25 cellular contexts compared by ENCODE assay signal in the genomic region with DNA sequence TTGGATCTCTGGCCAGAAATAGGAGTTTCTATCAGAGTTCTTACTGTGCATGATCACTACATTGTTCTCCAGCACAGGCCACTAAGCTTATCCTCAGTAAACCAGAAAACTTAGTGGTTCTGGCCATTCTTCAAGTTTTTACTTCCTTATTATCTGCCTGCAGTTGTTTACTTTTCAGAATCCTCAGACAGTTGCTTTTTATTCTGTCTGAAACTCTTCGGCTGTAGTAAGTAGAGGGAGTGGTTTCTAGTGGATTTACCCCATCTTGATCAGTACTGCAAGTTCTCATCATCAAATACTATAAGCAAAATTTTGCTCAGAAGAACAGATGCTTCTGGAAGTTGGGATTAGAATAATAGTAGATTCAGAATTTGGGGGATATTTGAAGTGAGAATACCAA.
DNase-seq lines count a peak whose midpoint lies in the region; ATAC-seq and TF ChIP-seq lines count a peak whose summit lies in the region.
"Had no signal": no experiment of that assay in that cellular context is flagged by ENCODE, and none has a peak within 500 bp of the region (broad histone marks: within the 10 kb centered on the region; RNA-seq: fewer than 3 reads in every experiment).

No MANE protein-coding gene starts in this region.

- no peaks in the 10 kb centered on the region for H3K27me3 ChIP-seq in SJSA1 (replicated peaks)
- H3K27me3 ChIP-seq: left lung, neutrophil, sigmoid colon, thyroid gland had no signal

- peak overlapping the region; percentile 93 for H3K27ac ChIP-seq in SJSA1
- H3K27ac ChIP-seq: left lung, neutrophil, PC-9, sigmoid colon, thyroid gland had no signal

- H3K36me3 ChIP-seq in SJSA1: no peaks in the 10 kb centered on the region
- no peaks in the 10 kb centered on the region for H3K36me3 ChIP-seq in mucosa of descending colon (ENCODE audit: low read depth)
- H3K36me3 ChIP-seq: HAP-1, left lung, neutrophil, sigmoid colon, thyroid gland had no signal

- no peak overlapping the region for H3K4me3 ChIP-seq in SJSA1
- H3K4me3 ChIP-seq in mucosa of descending colon: no peak overlapping the region
- H3K4me3 ChIP-seq: GM12878, HAP-1, left lung, PC-9, sigmoid colon, thyroid gland had no signal

- H3K9me3 ChIP-seq in SJSA1 (replicated peaks) (no peaks in the 10 kb centered on the region), mucosa of descending colon (no peaks in the 10 kb centered on the region)
- H3K9me3 ChIP-seq: HAP-1, left lung, neutrophil, sigmoid colon, thyroid gland had no signal

- peak; percentile 52 for DNase-seq in EH (ENCODE audit: low read depth)
- DNase-seq in SJSA1 (ENCODE audit: low read depth in 1 of 2, low spot score in 2 of 2): no peak
- DNase-seq in mucosa of descending colon: no peak
- DNase-seq in NCI-H510A (lab: John Stamatoyannopoulos, UW): no peak
- no peak for DNase-seq in amniotic stem cell (lab: John Stamatoyannopoulos, UW)
- DNase-seq in activated CD4-positive, CD25-positive, alpha-beta regulatory T cell treated with anti-CD3 and anti-CD28 coated beads, Interleukin-2, amount 50 U/mL, for 72 hours: no peak
- DNase-seq: activated CD4-positive, alpha-beta memory T cell treated with anti-CD3 and anti-CD28 coated beads, Interleukin-2, amount 10 ng/mL, durations not matched to agents 7 days and 5 days; activated CD8-positive, alpha-beta memory T cell treated with anti-CD3 and anti-CD28 coated beads, Interleukin-2, amount 50 U/mL, for 48 hours; activated naive CD4-positive, alpha-beta T cell treated with Interleukin-2 at 50 U/mL for 16 hours; CD8-positive, alpha-beta T cell; left lung; NCI-H1092; NCI-H1694; NK-92 treated with Interleukin-12 subunit alpha and Interleukin-12 subunit beta, amount 100 ng/mL, for 24 hours; PC-9; sigmoid colon; stimulated activated CD4-positive, alpha-beta T cell treated with anti-CD3 and anti-CD28 coated beads, Interleukin-4, amount 100 ng/mL, for 1 hour; thyroid gland had no signal

- H3K4me1 ChIP-seq in SJSA1 (replicated peaks) (peaks cover 21% of the 10 kb centered on the region), mucosa of descending colon (ENCODE audit: low read depth) (peaks cover 4% of the 10 kb centered on the region)
- H3K4me1 ChIP-seq: HAP-1, left lung had no signal

- TF ChIP-seq CTCF in mucosa of descending colon (IDR thresholded peaks at IDR 0.05): no peak

- ATAC-seq in esophagus mucosa (peak; percentile 15), mucosa of descending colon (peak; percentile 54), GM19023 (IDR thresholded peaks at IDR 0.05; ENCODE audit: unreplicated experiment) (no peak)
- ATAC-seq: CD8-positive, alpha-beta T cell; GM12878; left lung; Right ventricle myocardium inferior; SK-N-SH treated with all-trans-retinoic acid at 6 μM for 48 hours had no signal

- intact Hi-C loops in mucosa of descending colon (cut with DNase I, micrococcal nuclease): no loop called here
